In genomic region chr5:11322133-11322532, GRCh38 we compare ENCODE assay signal across 17 cellular contexts.
DNase-seq lines count a peak whose midpoint lies in the region; ATAC-seq and TF ChIP-seq lines count a peak whose summit lies in the region.
"Had no signal": no experiment of that assay in that cellular context is flagged by ENCODE, and none has a peak within 500 bp of the region (broad histone marks: within the 10 kb centered on the region; RNA-seq: fewer than 3 reads in every experiment).

No MANE protein-coding gene starts in this region.

- H3K56ac ChIP-seq in H9 (ENCODE audit: insufficient read length, low read depth, low read length): no peak overlapping the region

- no peak overlapping the region for H4K91ac ChIP-seq in H9 (ENCODE audit: insufficient read length, low read depth, low read length)

- BruUV-seq in OCI-LY7 (replicated peaks; lab: Mats Ljungman, UMichigan): no TSS peak

- POLR2A ChIA-PET in OCI-LY7 (lab: Charles Lee): no interaction called here

- ATAC-seq in HG03378 (IDR thresholded peaks at IDR 0.05; ENCODE audit: unreplicated experiment) (peak; percentile 54), left lung (peak; percentile 36), HG02588 (IDR thresholded peaks at IDR 0.05; ENCODE audit: unreplicated experiment) (no peak)
- ATAC-seq: activated CD8-positive, alpha-beta memory T cell treated with anti-CD3 and anti-CD28 coated beads, Interleukin-2, amount 10 ng/mL, durations not matched to agents 7 days and 5 days; effector memory CD8-positive, alpha-beta T cell had no signal

- H3K9me3 ChIP-seq in SK-N-MC (ENCODE audit: low read depth, low read length) (no peaks in the 10 kb centered on the region), left lung (no peaks in the 10 kb centered on the region), thyroid gland (no peaks in the 10 kb centered on the region), H9 (ENCODE audit: control insufficient read depth, low read depth, low read length) (no peaks in the 10 kb centered on the region), OCI-LY7 (ENCODE audit: low read length) (no peaks in the 10 kb centered on the region)
- H3K9me3 ChIP-seq: SJSA1, tibial nerve had no signal

- H2BK20ac ChIP-seq in H9 (ENCODE audit: low read depth, low read length, poor library complexity, severe bottlenecking): no peak overlapping the region

- H3K4me1 ChIP-seq in left lung (peaks cover 0 to 10% of the 10 kb centered on the region in 2 donors), thyroid gland (peaks cover 6 to 7% of the 10 kb centered on the region in 2 donors), H9 (ENCODE audit: insufficient read depth, low read length) (no peaks in the 10 kb centered on the region), OCI-LY7 (ENCODE audit: insufficient read depth, low read length, poor library complexity, severe bottlenecking) (no peaks in the 10 kb centered on the region)

- H3K23ac ChIP-seq in H9 (ENCODE audit: insufficient read length, low read depth, low read length): no peak overlapping the region

- H3K4me3 ChIP-seq in SK-N-MC (no peak overlapping the region), left lung (no peak overlapping the region), thyroid gland (replicated peaks in 1 of 3) (no peak overlapping the region), OCI-LY7 (ENCODE audit: low read depth, low read length, poor library complexity, severe bottlenecking) (no peak overlapping the region)
- H3K4me3 ChIP-seq: SJSA1, tibial nerve had no signal

- intact Hi-C loops in left lung (cut with DNase I): no loop called here
- intact Hi-C loops in thyroid gland (cut with DNase I): no loop called here
- intact Hi-C loops in OCI-LY7 (cut with micrococcal nuclease; ENCODE audit: unreplicated experiment): no loop called here

- no peak overlapping the region for H3K14ac ChIP-seq in H9 (ENCODE audit: insufficient read depth, low read length)

- H2AK5ac ChIP-seq in H9 (ENCODE audit: insufficient read length, low read length): no peak overlapping the region

- H3T11ph ChIP-seq in H9 (ENCODE audit: low read length): no peak overlapping the region

- H3K9me2 ChIP-seq in OCI-LY7 (ENCODE audit: insufficient read depth, low read length): no peaks in the 10 kb centered on the region

- no peak overlapping the region for H4K5ac ChIP-seq in H9 (ENCODE audit: insufficient read length, low read depth, low read length)

- H2AFZ ChIP-seq in H9 (ENCODE audit: low read length) (no peak overlapping the region), OCI-LY7 (ENCODE audit: low read length) (no peak overlapping the region)

- H4K20me1 ChIP-seq in H9 (ENCODE audit: control insufficient read depth, insufficient read depth, insufficient read length): no peaks in the 10 kb centered on the region
- H4K20me1 ChIP-seq in OCI-LY7 (ENCODE audit: insufficient read depth, low read length): no peaks in the 10 kb centered on the region

- no peaks in the 10 kb centered on the region; a peak in 1 of 5 replicates for H3K9me3 Mint-ChIP-seq in H9
- H3K9me3 Mint-ChIP-seq: activated naive CD4-positive, alpha-beta T cell treated with anti-CD3 and anti-CD28 coated beads, Interleukin-2, amount 10 ng/mL, durations not matched to agents 7 days and 5 days had no signal

- no peak overlapping the region for H2BK15ac ChIP-seq in H9 (ENCODE audit: low read depth, low read length)

- peak; percentile 69 for DNase-seq in CD1c-positive myeloid dendritic cell (ENCODE audit: extremely low spot score)
- peak; percentile 39 for DNase-seq in SK-N-MC (ENCODE audit: low read depth, low spot score)
- no peak for DNase-seq in left lung
- no peak for DNase-seq in thyroid gland
- no peak for DNase-seq in H9
- no peak for DNase-seq in OCI-LY7 (ENCODE audit: low spot score)
- DNase-seq: activated B cell treated with CpG ODN at 0.5 μM for 24 hours; activated CD8-positive, alpha-beta memory T cell treated with anti-CD3 and anti-CD28 coated beads, Interleukin-2, amount 10 ng/mL, durations not matched to agents 7 days and 5 days; activated naive CD4-positive, alpha-beta T cell treated with anti-CD3 and anti-CD28 coated beads, Interleukin-2, amount 10 ng/mL, durations not matched to agents 7 days and 5 days; effector memory CD8-positive, alpha-beta T cell; NCI-H187 treated with DMSO at 0.1 percent for 48 hours; NCI-H748 treated with DMSO at 0.1 percent for 48 hours had no signal

- no peak overlapping the region for H2BK12ac ChIP-seq in H9 (ENCODE audit: insufficient read length, low read depth, low read length)

- peaks cover 11 to 13% of the 10 kb centered on the region in 2 experiments for H3K4me1 Mint-ChIP-seq in H9
- H3K4me1 Mint-ChIP-seq: activated B cell treated with CpG ODN at 0.5 μM for 24 hours; activated CD8-positive, alpha-beta memory T cell treated with anti-CD3 and anti-CD28 coated beads, Interleukin-2, amount 10 ng/mL, durations not matched to agents 7 days and 5 days; activated naive CD4-positive, alpha-beta T cell treated with anti-CD3 and anti-CD28 coated beads, Interleukin-2, amount 10 ng/mL, durations not matched to agents 7 days and 5 days had no signal

- peaks cover 0 to 9% (median 4%) of the 10 kb centered on the region in 3 experiments; a peak in 4 of 7 replicates for H3K36me3 Mint-ChIP-seq in H9 (ENCODE audit: insufficient read depth in 1 of 3, low read depth in 3 of 3)
- H3K36me3 Mint-ChIP-seq: activated CD8-positive, alpha-beta memory T cell treated with anti-CD3 and anti-CD28 coated beads, Interleukin-2, amount 10 ng/mL, durations not matched to agents 7 days and 5 days; activated naive CD4-positive, alpha-beta T cell treated with anti-CD3 and anti-CD28 coated beads, Interleukin-2, amount 10 ng/mL, durations not matched to agents 7 days and 5 days had no signal

- H3K4me3 Mint-ChIP-seq in H9: no peak overlapping the region
- H3K4me3 Mint-ChIP-seq: activated B cell treated with CpG ODN at 0.5 μM for 24 hours; activated CD8-positive, alpha-beta memory T cell treated with anti-CD3 and anti-CD28 coated beads, Interleukin-2, amount 10 ng/mL, durations not matched to agents 7 days and 5 days; activated naive CD4-positive, alpha-beta T cell treated with anti-CD3 and anti-CD28 coated beads, Interleukin-2, amount 10 ng/mL, durations not matched to agents 7 days and 5 days; effector memory CD8-positive, alpha-beta T cell had no signal

- H3K4me2 ChIP-seq in H9 (ENCODE audit: insufficient read depth, insufficient read length, low read length): no peak overlapping the region
- no peak overlapping the region for H3K4me2 ChIP-seq in OCI-LY7 (ENCODE audit: low read length)

- no peak overlapping the region for H2BK120ac ChIP-seq in H9 (ENCODE audit: low read depth, low read length, poor library complexity, severe bottlenecking)

- H3K27me3 ChIP-seq in left lung: no peaks in the 10 kb centered on the region
- H3K27me3 ChIP-seq in thyroid gland: no peaks in the 10 kb centered on the region
- H3K27me3 ChIP-seq in H9 (ENCODE audit: insufficient read depth, low read length): no peaks in the 10 kb centered on the region
- H3K27me3 ChIP-seq: SJSA1, tibial nerve had no signal

- no peak overlapping the region for H3K4ac ChIP-seq in H9 (ENCODE audit: low read depth, low read length)

- no peak for TF ChIP-seq CTCF in left lung (IDR thresholded peaks at IDR 0.05)
- TF ChIP-seq CTCF in thyroid gland (IDR thresholded peaks at IDR 0.05): no peak
- no peak for TF ChIP-seq CTCF in H9 (conservative IDR thresholded peaks at IDR 0.05)
- no peak for TF ChIP-seq CTCF in OCI-LY7 (conservative IDR thresholded peaks at IDR 0.05; ENCODE audit: low read length)

- TF ChIP-seq POLR2A in thyroid gland (IDR thresholded peaks at IDR 0.05): no peak

- no peaks in the 10 kb centered on the region; the same call in 1 of the 2 replicates for H3K27me3 Mint-ChIP-seq in H9 (ENCODE audit: low read depth)
- H3K27me3 Mint-ChIP-seq: activated B cell treated with CpG ODN at 0.5 μM for 24 hours; activated CD8-positive, alpha-beta memory T cell treated with anti-CD3 and anti-CD28 coated beads, Interleukin-2, amount 10 ng/mL, durations not matched to agents 7 days and 5 days; effector memory CD8-positive, alpha-beta T cell; progenitor cell of endocrine pancreas had no signal

- no peaks in the 10 kb centered on the region for H3K79me1 ChIP-seq in H9 (ENCODE audit: insufficient read depth, low read depth, low read length, poor library complexity, severe bottlenecking)

- H3K36me3 ChIP-seq in SK-N-MC (ENCODE audit: insufficient read depth, low read length): no peaks in the 10 kb centered on the region
- no peaks in the 10 kb centered on the region for H3K36me3 ChIP-seq in left lung
- H3K36me3 ChIP-seq in thyroid gland: no peaks in the 10 kb centered on the region
- no peaks in the 10 kb centered on the region for H3K36me3 ChIP-seq in OCI-LY7 (ENCODE audit: insufficient read depth, low read length)
- H3K36me3 ChIP-seq: SJSA1, tibial nerve had no signal

- no peak overlapping the region for H3K27ac Mint-ChIP-seq in H9
- H3K27ac Mint-ChIP-seq: activated B cell treated with CpG ODN at 0.5 μM for 24 hours; activated CD8-positive, alpha-beta memory T cell treated with anti-CD3 and anti-CD28 coated beads, Interleukin-2, amount 10 ng/mL, durations not matched to agents 7 days and 5 days; activated naive CD4-positive, alpha-beta T cell treated with anti-CD3 and anti-CD28 coated beads, Interleukin-2, amount 10 ng/mL, durations not matched to agents 7 days and 5 days; effector memory CD8-positive, alpha-beta T cell; progenitor cell of endocrine pancreas had no signal

- H4K8ac ChIP-seq in H9 (replicated peaks; ENCODE audit: insufficient read length, low read depth, low read length): no peak overlapping the region

- H3K27ac ChIP-seq in SK-N-MC (no peak overlapping the region), left lung (no peak overlapping the region), thyroid gland (no peak overlapping the region), H9 (ENCODE audit: insufficient read length, low read depth, low read length) (no peak overlapping the region), OCI-LY7 (ENCODE audit: low read depth, low read length, poor library complexity, severe bottlenecking) (no peak overlapping the region)
- H3K27ac ChIP-seq: SJSA1 had no signal

- no peaks in the 10 kb centered on the region for H3K23me2 ChIP-seq in H9 (ENCODE audit: insufficient read length, low read depth, low read length, poor library complexity, severe bottlenecking)

- WGBS in thyroid gland, 2 donors: 74 to 81% methylated on average over 2 of the region's 2 CpGs
- whole genome bisulfite sequencing in H9 (ENCODE audit: extremely low coverage, insufficient read length, low lambda C conversion rate): no CpG with 5 or more reads among the region's 2 CpGs

- H2BK5ac ChIP-seq in H9 (ENCODE audit: insufficient read length, low read length): no peak overlapping the region

- H3K79me2 ChIP-seq in H9 (ENCODE audit: insufficient read depth, low read length) (no peaks in the 10 kb centered on the region), OCI-LY7 (ENCODE audit: insufficient read depth, low read depth, low read length) (no peaks in the 10 kb centered on the region)

- CTCF ChIA-PET in OCI-LY7 (lab: Charles Lee; ENCODE audit: unreplicated experiment): no interaction called here

- no peak overlapping the region for H3K9ac ChIP-seq in SK-N-MC (ENCODE audit: insufficient read length)
- no peak overlapping the region for H3K9ac ChIP-seq in H9 (ENCODE audit: extremely low read depth, insufficient read length, low read length)

- H3K18ac ChIP-seq in H9 (ENCODE audit: insufficient read length, low read depth, low read length): no peak overlapping the region

Comparison
In these comparisons a context has a peak if more than half of its experiments do, and no peak if none do; other contexts are left out.
1. DNase-seq: peak in CD1c-positive myeloid dendritic cell (single experiment) and SK-N-MC (single experiment); none in left lung (0 of 2), thyroid gland (0 of 2), H9 (single experiment) and OCI-LY7 (single experiment).